Comparison of ENCODE assay signal across 8 cellular contexts in the genomic region with DNA sequence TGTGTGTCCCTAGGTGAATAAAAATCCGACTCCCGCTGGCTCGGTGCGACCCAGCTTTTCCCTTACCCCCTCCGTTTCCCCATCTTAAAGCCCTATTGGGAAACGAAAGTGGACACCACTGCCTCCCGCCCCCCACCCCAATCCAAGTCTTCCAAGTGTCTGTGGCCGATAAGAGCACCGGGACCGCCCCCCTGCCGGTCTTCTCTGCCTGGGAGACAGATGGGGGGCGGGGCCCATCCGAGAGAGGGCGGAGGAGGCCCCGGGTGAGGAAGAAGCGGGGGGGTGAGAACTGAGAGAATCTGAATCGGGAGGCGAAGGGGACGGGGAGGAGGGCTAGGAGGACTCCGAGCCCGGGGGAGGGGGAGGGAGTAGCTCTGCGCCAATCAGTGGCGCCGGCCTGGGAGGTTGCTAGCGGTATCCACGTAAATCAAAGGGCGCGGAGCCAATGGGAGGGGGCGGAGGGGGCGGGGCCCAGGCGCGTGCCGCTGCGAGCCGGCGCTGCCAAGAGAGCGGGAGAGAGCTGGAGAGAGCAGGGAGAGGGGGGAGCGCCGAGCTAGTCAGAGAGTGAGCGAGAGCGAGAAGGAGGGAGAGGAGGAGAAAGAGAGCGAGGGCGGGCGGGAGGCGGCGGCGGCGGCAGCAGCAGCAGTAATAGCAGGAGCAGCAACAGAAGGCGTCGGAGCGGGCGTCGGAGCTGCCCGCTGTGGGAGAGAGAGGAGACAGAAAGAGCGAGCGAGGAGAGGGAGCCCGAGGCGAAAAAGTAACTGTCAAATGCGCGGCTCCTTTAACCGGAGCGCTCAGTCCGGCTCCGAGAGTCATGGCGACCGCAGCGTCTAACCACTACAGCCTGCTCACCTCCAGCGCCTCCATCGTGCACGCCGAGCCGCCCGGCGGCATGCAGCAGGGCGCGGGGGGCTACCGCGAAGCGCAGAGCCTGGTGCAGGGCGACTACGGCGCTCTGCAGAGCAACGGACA. TPM values are rescaled to one million over a fixed set of nuclear protein-coding genes. Genes with fewer than 3 reads are reported as not detected.
DNase-seq lines count a peak whose midpoint lies in the region; ATAC-seq and TF ChIP-seq lines count a peak whose summit lies in the region.

A gene (plus strand): TSS at position 515 of the 972 bp plus-strand sequence. CDS start 300 bp downstream, at position 815.

- POLR2A ChIA-PET in A673 (lab: Charles Lee; ENCODE audit: low non-redundant PET): interaction anchor here (0.7 kb wide), 1 partner anchor 1181 kb away, joined by 6 read pairs; no protein-coding TSS in a partner anchor

- no peaks in the 10 kb centered on the region for H3K9me3 ChIP-seq in A673 (ENCODE audit: low read depth, low read length, poor library complexity, severe bottlenecking)

- CTCF ChIA-PET in A673 (lab: Charles Lee): no interaction called here

- 0 to 1% methylated on average over 75 to 81 of the region's 83 CpGs for WGBS in lower leg skin, 2 donors

- H3K27ac ChIP-seq in A673 (ENCODE audit: low read depth, low read length, poor library complexity, severe bottlenecking): peak within 1 kb of the TSS; percentile 76
- peak within 1 kb of the TSS; percentile 87 to 99 (median 96) for H3K27ac ChIP-seq in dorsolateral prefrontal cortex

- TF ChIP-seq POLR2A in lower leg skin (IDR thresholded peaks at IDR 0.05): no peak

- intact Hi-C loops in A673 (cut with micrococcal nuclease; ENCODE audit: unreplicated experiment) (loop anchor here (5.0 to 10.0 kb wide), 3 partner anchors 260 to 1370 kb away; no protein-coding TSS in a partner anchor), dorsolateral prefrontal cortex (cut with DNase I) (loop anchor here (2.0 to 10.0 kb wide), 5 partner anchors 192 to 787 kb away; no protein-coding TSS in a partner anchor), lower leg skin (cut with DNase I; ENCODE audit: low total_unique reads) (no loop called here)

- DNase-seq in A673 (ENCODE audit: low spot score) (peak; percentile 99), NCI-H2196 (lab: John Stamatoyannopoulos, UW; ENCODE audit: unreplicated experiment) (peak; percentile 92), dorsolateral prefrontal cortex (peak; percentile 64 to 97 (median 94)), lower leg skin (ENCODE audit: low spot score in 2 of 2) (peak in 1 of 2 donors; percentile 89)
- peak; percentile 74 for DNase-seq in activated CD4-positive, alpha-beta T cell treated with anti-CD3 and anti-CD28 coated beads for 48 hours
- peak; percentile 64 for DNase-seq in stimulated activated CD4-positive, alpha-beta T cell treated with anti-CD3 and anti-CD28 coated beads, Interleukin-4, amount 100 ng/mL, for 24 hours

- H3K4me3 ChIP-seq in A673 (ENCODE audit: low read depth, low read length, poor library complexity, severe bottlenecking): peak within 1 kb of the TSS; percentile 91
- peak within 1 kb of the TSS; percentile 62 to 92 (median 79) for H3K4me3 ChIP-seq in dorsolateral prefrontal cortex
- H3K4me3 ChIP-seq in lower leg skin (ENCODE audit: low read depth, poor library complexity, severe bottlenecking): peak within 1 kb of the TSS; percentile 31

- no TSS peak for BruUV-seq in A673 (replicated peaks; lab: Mats Ljungman, UMichigan)

- TF ChIP-seq CTCF in A673 (conservative IDR thresholded peaks at IDR 0.05; ENCODE audit: low read depth, low read length): no peak
- peak in 6 of 56 donors; percentile 5 to 31 (median 10) for TF ChIP-seq CTCF in dorsolateral prefrontal cortex (IDR thresholded peaks at IDR 0.05 in 54 of 56, conservative IDR thresholded peaks at IDR 0.05 in 2 of 56; ENCODE audit: low read depth in 1 of 56, partially characterized antibody in 56 of 56)
- TF ChIP-seq CTCF in lower leg skin (IDR thresholded peaks at IDR 0.05): no peak

- ATAC-seq in GM18873 (IDR thresholded peaks at IDR 0.05; ENCODE audit: low FRiP score, unreplicated experiment) (peak; percentile 63), HG03135 (IDR thresholded peaks at IDR 0.05; ENCODE audit: unreplicated experiment) (peak; percentile 59)

- H3K27me3 ChIP-seq in A673 (replicated peaks; ENCODE audit: insufficient read depth, low read depth, low read length, poor library complexity) (no peaks in the 10 kb centered on the region), dorsolateral prefrontal cortex (peaks cover 0 to 58% (median 10%) of the 10 kb centered on the region in 45 donors)

- peaks cover 2% of the 10 kb centered on the region for H3K36me3 ChIP-seq in A673 (ENCODE audit: insufficient read depth, low read length, poor library complexity, severe bottlenecking)

- H3K4me1 ChIP-seq in A673 (ENCODE audit: insufficient read depth, low read length, poor library complexity, severe bottlenecking): peaks cover 8% of the 10 kb centered on the region

RNA-seq across cellular contexts. Expression of the gene that starts here (rescaled TPM):
- total RNA-seq in A673 (2021): 22.8 and 25.5 TPM in 2 replicates
- 10 to 100 TPM; 10.8 to 38.0 (median 20.6) TPM for total RNA-seq in dorsolateral prefrontal cortex
- not detected for total RNA-seq in lower leg skin

Comparison
In these comparisons a context has a peak if more than half of its experiments do, and no peak if none do; other contexts are left out.
1. RNA of the gene that starts here (total RNA-seq): 22.8 to 25.5 TPM in A673 and 10.8 to 38.0 TPM in dorsolateral prefrontal cortex; not detected in lower leg skin; every median in the first group is over 10 times any median in the second.
2. H3K4me3 ChIP-seq: peak in every context shown above with its lines; median percentile 91 in A673; 79 in dorsolateral prefrontal cortex; 31 in lower leg skin.